In the genomic region with DNA sequence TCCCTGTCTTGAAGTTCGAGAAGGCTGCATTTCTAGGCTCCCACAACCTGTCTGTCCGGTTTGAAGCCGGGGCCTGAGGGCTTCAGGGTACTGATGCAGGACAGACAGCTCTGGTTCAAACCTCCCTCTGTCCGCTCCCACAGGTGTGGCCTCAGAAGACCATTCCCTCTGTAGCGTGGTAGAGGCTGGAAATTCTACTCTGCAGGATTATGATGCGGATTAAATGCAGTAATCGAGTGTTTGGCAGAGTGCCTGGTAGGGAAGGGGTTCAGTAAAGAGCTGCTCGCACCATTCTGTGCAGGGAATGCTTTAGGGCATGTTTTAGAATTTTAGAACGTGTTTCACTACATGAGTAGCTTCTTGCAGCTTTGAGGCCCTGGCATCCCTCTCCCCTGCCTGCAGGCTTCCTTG, we compare ENCODE assay signal across 21 cellular contexts. TPM values are rescaled to one million over a fixed set of nuclear protein-coding genes. Genes with fewer than 3 reads are reported as not detected.
DNase-seq lines count a peak whose midpoint lies in the region; ATAC-seq and TF ChIP-seq lines count a peak whose summit lies in the region.
"Had no signal": no experiment of that assay in that cellular context is flagged by ENCODE, and none has a peak within 500 bp of the region (broad histone marks: within the 10 kb centered on the region; RNA-seq: fewer than 3 reads in every experiment).

No MANE protein-coding gene starts in this region.

- no peak for TF ChIP-seq POLR2A in heart left ventricle (IDR thresholded peaks at IDR 0.05)

- no peak overlapping the region for H3K4me3 Mint-ChIP-seq in dendritic cell treated with granulocyte-macrophage colony-stimulating factor and Interleukin-4, amounts not matched to agents 40 ng/mL and 50 ng/mL, for 4 days
- H3K4me3 Mint-ChIP-seq: activated B cell treated with CpG ODN at 0.5 μM for 24 hours; CD4-positive, alpha-beta T cell had no signal

- peaks cover 0 to 12% (median 4%) of the 10 kb centered on the region in 12 donors for H3K4me1 ChIP-seq in heart left ventricle

- H3K9me3 Mint-ChIP-seq in dendritic cell treated with granulocyte-macrophage colony-stimulating factor and Interleukin-4, amounts not matched to agents 40 ng/mL and 50 ng/mL, for 4 days: no peaks in the 10 kb centered on the region
- H3K9me3 Mint-ChIP-seq: activated B cell treated with CpG ODN at 0.5 μM for 24 hours; CD4-positive, alpha-beta T cell had no signal

- DNase-seq in NCI-H2171 treated with DMSO at 0.1 percent for 48 hours (lab: John Stamatoyannopoulos, UW) (peak; percentile 63), NCI-H2171 (lab: John Stamatoyannopoulos, UW) (no peak), NCI-H82 treated with DMSO at 0.1 percent for 48 hours (lab: John Stamatoyannopoulos, UW; ENCODE audit: unreplicated experiment) (peak; percentile 74), retinal pigment epithelial cell (ENCODE audit: low read depth) (peak; percentile 77), DMS 273 treated with DMSO at 0.1 percent for 48 hours (lab: John Stamatoyannopoulos, UW) (no peak), heart left ventricle (no peak)
- DNase-seq: activated B cell treated with CpG ODN at 0.5 μM for 24 hours; CD4-positive, alpha-beta T cell; mesenchymal stem cell; NCI-H1417 treated with DMSO at 0.1 percent for 48 hours; NCI-H510A; stimulated activated naive CD4-positive, alpha-beta T cell treated with Interleukin-2 at 50 U/mL for 16 hours; T-helper 1 cell had no signal

- peaks cover 4% of the 10 kb centered on the region for H3K27me3 Mint-ChIP-seq in dendritic cell treated with granulocyte-macrophage colony-stimulating factor and Interleukin-4, amounts not matched to agents 40 ng/mL and 50 ng/mL, for 4 days
- H3K27me3 Mint-ChIP-seq: activated B cell treated with CpG ODN at 0.5 μM for 24 hours; CD4-positive, alpha-beta T cell had no signal

- H3K36me3 Mint-ChIP-seq in dendritic cell treated with granulocyte-macrophage colony-stimulating factor and Interleukin-4, amounts not matched to agents 40 ng/mL and 50 ng/mL, for 4 days (ENCODE audit: low read depth): peaks cover 20% of the 10 kb centered on the region

- no peak overlapping the region for H3K27ac ChIP-seq in heart left ventricle
- H3K27ac ChIP-seq: coronary artery, epithelial cell of prostate had no signal

- no peak overlapping the region for H3K4me3 ChIP-seq in retinal pigment epithelial cell (ENCODE audit: low read length)
- no peak overlapping the region for H3K4me3 ChIP-seq in heart left ventricle
- H3K4me3 ChIP-seq: coronary artery, GM12878 had no signal

- H3K27ac Mint-ChIP-seq in dendritic cell treated with granulocyte-macrophage colony-stimulating factor and Interleukin-4, amounts not matched to agents 40 ng/mL and 50 ng/mL, for 4 days: peak overlapping the region; percentile 14
- H3K27ac Mint-ChIP-seq: activated B cell treated with CpG ODN at 0.5 μM for 24 hours had no signal

- ATAC-seq in GM21723 (IDR thresholded peaks at IDR 0.05; ENCODE audit: unreplicated experiment): no peak
- ATAC-seq in heart left ventricle: no peak
- ATAC-seq: GM12878, Panc1 had no signal

- intact Hi-C loops in dendritic cell treated with granulocyte-macrophage colony-stimulating factor and Interleukin-4, amounts not matched to agents 40 ng/mL and 50 ng/mL, for 4 days (cut with micrococcal nuclease): no loop called here
- intact Hi-C loops in heart left ventricle (cut with DNase I): no loop called here

- WGBS in heart left ventricle, 4 donors: 78 to 83% (median 81%) methylated on average over 9 of the region's 9 CpGs

- H3K27me3 ChIP-seq in heart left ventricle: no peaks in the 10 kb centered on the region

- no peaks in the 10 kb centered on the region for H3K9me3 ChIP-seq in heart left ventricle

- peaks cover 32% of the 10 kb centered on the region for H3K4me1 Mint-ChIP-seq in dendritic cell treated with granulocyte-macrophage colony-stimulating factor and Interleukin-4, amounts not matched to agents 40 ng/mL and 50 ng/mL, for 4 days (ENCODE audit: low read depth)

- TF ChIP-seq CTCF in retinal pigment epithelial cell (conservative IDR thresholded peaks at IDR 0.05; ENCODE audit: low read depth, low read length) (no peak), heart left ventricle (IDR thresholded peaks at IDR 0.05) (no peak)

- no peaks in the 10 kb centered on the region for H3K36me3 ChIP-seq in heart left ventricle

RNA-seq across cellular contexts. Expression of a gene that starts 30.5 kb away (rescaled TPM):
- 10 to 100 TPM; 16.0 to 33.7 (median 17.1) TPM for total RNA-seq in heart left ventricle
- 10 to 100 TPM; 24.0 to 27.9 TPM for polyA plus RNA-seq in heart left ventricle

RNA-seq across cellular contexts. Expression of a gene that starts 37.3 kb away (rescaled TPM):
- total RNA-seq in heart left ventricle: under 1 TPM in 3 of 9 donors, not detected in 6; 0.09 to 0.28 (median 0.09) TPM
- polyA plus RNA-seq in heart left ventricle: under 1 TPM in 1 of 2 donors, not detected in 1; 0.18 TPM
- total RNA-seq: A172 had no signal

RNA-seq across cellular contexts. Expression of a gene that starts 44.4 kb away (rescaled TPM):
- 10 to 100 TPM; 11.4 to 22.0 (median 17.0) TPM for total RNA-seq in heart left ventricle
- 10 to 100 TPM; 25.0 to 40.8 TPM for polyA plus RNA-seq in heart left ventricle

RNA-seq across cellular contexts. Expression of a gene that starts 47.2 kb away (rescaled TPM):
- total RNA-seq in heart left ventricle: 1 to 10 TPM in 1 of 9 donors, under 1 TPM in 6, not detected in 2; 0.16 to 1.2 (median 0.36) TPM
- under 1 TPM; 0.19 to 0.46 TPM for polyA plus RNA-seq in heart left ventricle
- total RNA-seq: A172, G401 had no signal

RNA-seq across cellular contexts. Expression of a gene that starts 54.6 kb away (rescaled TPM):
- total RNA-seq in heart left ventricle: 10 to 100 TPM in 8 of 9 donors, 1 to 10 TPM in 1; 7.7 to 22.8 (median 18.6) TPM
- polyA plus RNA-seq in heart left ventricle: 10 to 100 TPM; 12.3 to 19.2 TPM

Comparison
In these comparisons a context has a peak if more than half of its experiments do, and no peak if none do; other contexts are left out.
1. DNase-seq: peak in NCI-H2171 treated with DMSO at 0.1 percent for 48 hours (single experiment), NCI-H82 treated with DMSO at 0.1 percent for 48 hours (single experiment) and retinal pigment epithelial cell (single experiment); none in NCI-H2171 (single experiment), DMS 273 treated with DMSO at 0.1 percent for 48 hours (single experiment) and heart left ventricle (0 of 5).